In the genomic region with DNA sequence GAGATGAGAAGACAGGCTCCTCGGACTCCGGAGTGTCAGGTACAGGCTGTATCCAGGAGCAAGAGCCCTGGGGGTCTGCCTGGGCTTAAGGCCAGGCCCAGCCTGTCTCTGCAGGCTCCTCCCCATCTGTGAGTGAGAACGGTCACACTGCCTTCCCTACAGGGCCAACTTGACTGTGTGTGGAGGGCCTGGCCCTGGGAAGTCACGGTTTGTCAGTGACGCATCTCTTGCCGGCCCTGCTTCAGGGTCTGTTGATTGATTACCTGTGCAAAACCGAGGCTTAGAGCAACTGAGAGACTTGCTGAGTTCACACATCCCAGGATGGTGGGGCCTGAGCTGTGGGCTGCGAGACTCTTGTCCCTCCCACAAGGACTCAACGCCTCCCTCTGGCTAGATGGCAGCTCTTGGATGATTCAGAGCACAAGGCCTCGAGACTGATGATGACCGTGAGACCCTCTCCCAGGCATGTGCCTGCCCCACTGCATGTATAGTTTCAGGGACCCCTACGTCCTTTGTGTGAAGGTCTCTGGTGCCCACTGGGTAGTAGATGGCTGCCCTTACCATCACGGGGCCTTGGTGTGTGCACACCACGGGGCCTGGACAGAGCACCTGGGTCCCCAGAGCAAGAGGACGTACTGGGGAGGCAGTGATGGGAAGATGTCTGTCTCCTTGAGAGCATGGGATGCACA, we compare ENCODE assay signal across 11 cellular contexts. TPM values are rescaled to one million over a fixed set of nuclear protein-coding genes. Genes with fewer than 3 reads are reported as not detected.
A peak's percentile ranks its signal among the peaks of the same experiment; 100 is the strongest.
DNase-seq lines count a peak whose midpoint lies in the region; ATAC-seq and TF ChIP-seq lines count a peak whose summit lies in the region.
"Had no signal": no experiment of that assay in that cellular context is flagged by ENCODE, and none has a peak within 500 bp of the region (broad histone marks: within the 10 kb centered on the region; RNA-seq: fewer than 3 reads in every experiment).

No MANE protein-coding gene starts in this region.

- H3K4me3 ChIP-seq in GM12865 (ENCODE audit: low read depth, low read length) (peak overlapping the region; percentile 57), esophagus squamous epithelium (no peak overlapping the region), psoas muscle (peak overlapping the region; percentile 77)

- H3K36me3 ChIP-seq in esophagus squamous epithelium (peaks cover 0 to 60% (median 4%) of the 10 kb centered on the region in 3 donors), psoas muscle (ENCODE audit: insufficient read depth in 1 of 2, low read depth in 1 of 2) (peaks cover 0 to 51% of the 10 kb centered on the region in 2 donors)

- intact Hi-C loops in esophagus squamous epithelium (cut with DNase I) (no loop called here), psoas muscle (cut with DNase I) (loop anchor here in 1 of 2 donors (5.0 kb wide), 1 partner anchor 40 kb away; no protein-coding TSS in a partner anchor)

- H3K27ac ChIP-seq in esophagus squamous epithelium (peak overlapping the region in 3 of 4 donors; percentile 76 to 92 (median 89)), psoas muscle (peak overlapping the region; percentile 92)

- H3K27me3 ChIP-seq in esophagus squamous epithelium (no peaks in the 10 kb centered on the region), psoas muscle (ENCODE audit: insufficient read depth in 3 of 3, low read length in 2 of 3) (no peaks in the 10 kb centered on the region)

- peaks cover 5% of the 10 kb centered on the region for H3K36me3 Mint-ChIP-seq in T-helper 17 cell (ENCODE audit: low read depth)

- DNase-seq in GM12865 (ENCODE audit: low read depth) (peak; percentile 36), T-helper 17 cell (no peak), esophagus squamous epithelium (lab: John Stamatoyannopoulos, UW) (no peak), psoas muscle (peak; percentile 11 to 50), inferior parietal cortex (ENCODE audit: extremely low spot score) (no peak), NCI-H526 (lab: John Stamatoyannopoulos, UW) (no peak)
- DNase-seq: DMS79, islet precursor cell, PC-3 had no signal

- TF ChIP-seq CTCF in GM12865 (IDR thresholded peaks at IDR 0.05; ENCODE audit: insufficient read depth, low read depth, low read length, missing control alignments), result no peak
- no peak for TF ChIP-seq CTCF in esophagus squamous epithelium (IDR thresholded peaks at IDR 0.05)
- TF ChIP-seq CTCF in psoas muscle (IDR thresholded peaks at IDR 0.05), result no peak

- no peak for TF ChIP-seq POLR2A in esophagus squamous epithelium (IDR thresholded peaks at IDR 0.05)

- no peaks in the 10 kb centered on the region for H3K27me3 Mint-ChIP-seq in T-helper 17 cell

- H3K4me3 Mint-ChIP-seq in T-helper 17 cell, result peak overlapping the region; percentile 92

- H3K27ac Mint-ChIP-seq in T-helper 17 cell, result peak overlapping the region; percentile 100

- no peak for ATAC-seq in T-helper 17 cell
- ATAC-seq in psoas muscle, result no peak
- ATAC-seq in SK-N-SH treated with all-trans-retinoic acid at 6 μM for 48 hours, result no peak
- ATAC-seq in GM18519 (IDR thresholded peaks at IDR 0.05; ENCODE audit: low FRiP score, unreplicated experiment), result no peak
- ATAC-seq: PC-3 had no signal

- 86 to 87% methylated on average over 3 to 4 of the region's 15 CpGs for WGBS in esophagus squamous epithelium, 2 donors
- WGBS in psoas muscle, 3 donors, result 54 to 74% (median 59%) methylated on average over 15 of the region's 15 CpGs

- H3K9me3 ChIP-seq in T-helper 17 cell (ENCODE audit: control insufficient read depth, low read length, poor library complexity, severe bottlenecking) (no peaks in the 10 kb centered on the region), esophagus squamous epithelium (no peaks in the 10 kb centered on the region), psoas muscle (no peaks in the 10 kb centered on the region)

- H3K4me1 ChIP-seq in esophagus squamous epithelium (peaks cover 48 to 98% (median 83%) of the 10 kb centered on the region in 3 donors), psoas muscle (peaks cover 81% of the 10 kb centered on the region)

- peaks cover 60% of the 10 kb centered on the region for H3K4me1 Mint-ChIP-seq in T-helper 17 cell

TF ChIP-seq in SK-N-SH treated with all-trans-retinoic acid at 6 μM for 48 hours, 23 proteins besides CTCF, POLR2A, EP300 and RAD21:
- TF ChIP-seq GLIS3 (CRISPR knock-in tag; IDR thresholded peaks at IDR 0.05), result no peak
- TF ChIP-seq BACH2 (CRISPR knock-in tag; IDR thresholded peaks at IDR 0.05; ENCODE audit: borderline replicate concordance), result no peak
- no peak for TF ChIP-seq ZNF70 (CRISPR knock-in tag; IDR thresholded peaks at IDR 0.05)
- TF ChIP-seq ZFP30 (CRISPR knock-in tag; IDR thresholded peaks at IDR 0.05), result no peak
- TF ChIP-seq ZNF8 (CRISPR knock-in tag; IDR thresholded peaks at IDR 0.05), result no peak
- no peak for TF ChIP-seq ISL1 (CRISPR knock-in tag; IDR thresholded peaks at IDR 0.05)
- TF ChIP-seq CSDC2 (CRISPR knock-in tag; IDR thresholded peaks at IDR 0.05), result no peak

RNA-seq across cellular contexts. Expression of gene RBM38, which starts 6.0 kb away (rescaled TPM):
- 100 to 1,000 TPM; 176 to 257 TPM for total RNA-seq in T-helper 17 cell
- total RNA-seq in esophagus squamous epithelium, result 10 to 100 TPM in 3 of 4 donors, 1 to 10 TPM in 1; 9.1 to 21.0 (median 13.3) TPM
- total RNA-seq in psoas muscle, result 100 to 1,000 TPM in 2 of 4 donors, 10 to 100 TPM in 2; 73.2 to 202 (median 93.0) TPM
- polyA plus RNA-seq in psoas muscle, result 100 to 1,000 TPM; 135 to 308 (median 144) TPM

RNA-seq across cellular contexts. Expression of gene RAE1, which starts 46.1 kb away (rescaled TPM):
- total RNA-seq in T-helper 17 cell (10 to 100 TPM; 40.5 to 40.6 TPM), esophagus squamous epithelium (10 to 100 TPM; 24.4 to 42.7 (median 28.3) TPM), psoas muscle (10 to 100 TPM in 3 of 4 donors, 1 to 10 TPM in 1; 9.1 to 17.3 (median 14.4) TPM)
- 10 to 100 TPM; 13.9 to 23.6 (median 18.9) TPM for polyA plus RNA-seq in psoas muscle

Comparison
In these comparisons a context has a peak if more than half of its experiments do, and no peak if none do; other contexts are left out.
1. DNase-seq: peak in GM12865 (single experiment) and psoas muscle (2 of 2); none in T-helper 17 cell (0 of 3), esophagus squamous epithelium (single experiment), inferior parietal cortex (single experiment) and NCI-H526 (0 of 2).
2. H3K4me3 ChIP-seq: peak in GM12865 (single experiment) and psoas muscle (single experiment); none in esophagus squamous epithelium (0 of 4).